ENCODE assay signal across 1 cellular context in the genomic region with DNA sequence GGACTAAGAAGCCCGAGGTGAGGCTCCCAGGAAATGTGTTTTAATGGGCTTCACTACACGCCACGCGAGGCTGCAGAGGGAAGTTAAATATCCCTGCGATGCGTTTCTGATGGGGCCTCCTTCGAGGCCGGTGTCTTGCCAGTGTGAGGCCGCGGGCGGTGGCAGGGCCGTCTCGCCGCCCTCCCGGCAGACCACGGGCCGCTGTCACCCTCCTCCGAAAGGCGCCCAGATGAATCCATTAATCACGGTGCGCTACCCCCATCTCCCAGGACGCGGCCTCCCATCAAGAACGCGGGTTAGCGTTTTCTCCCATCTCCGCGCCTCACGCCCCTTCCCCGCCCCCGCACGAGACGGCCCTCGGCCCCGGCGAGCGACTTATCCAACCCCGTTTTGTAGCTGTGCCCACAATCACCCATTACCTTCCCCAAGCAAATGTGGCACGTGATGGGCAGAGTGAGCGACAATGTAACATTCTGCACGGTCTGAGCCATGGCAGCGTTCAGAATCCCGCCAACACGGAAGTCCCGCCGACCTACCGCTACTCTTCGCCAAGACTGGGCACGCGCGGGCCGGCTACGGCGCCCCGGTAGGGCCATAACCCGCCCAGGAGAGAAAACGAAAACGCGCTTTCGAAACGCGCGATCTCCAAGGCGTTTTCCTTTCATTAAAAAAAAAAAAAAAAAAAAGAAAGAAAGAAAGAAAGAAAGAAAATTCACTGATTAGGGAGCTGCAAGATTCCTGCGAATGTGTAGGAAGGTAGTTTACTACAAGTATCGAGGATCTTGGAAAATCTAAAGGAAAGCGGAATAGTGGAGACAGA.
TF ChIP-seq lines count a peak whose summit lies in the region.

A gene with protein sequence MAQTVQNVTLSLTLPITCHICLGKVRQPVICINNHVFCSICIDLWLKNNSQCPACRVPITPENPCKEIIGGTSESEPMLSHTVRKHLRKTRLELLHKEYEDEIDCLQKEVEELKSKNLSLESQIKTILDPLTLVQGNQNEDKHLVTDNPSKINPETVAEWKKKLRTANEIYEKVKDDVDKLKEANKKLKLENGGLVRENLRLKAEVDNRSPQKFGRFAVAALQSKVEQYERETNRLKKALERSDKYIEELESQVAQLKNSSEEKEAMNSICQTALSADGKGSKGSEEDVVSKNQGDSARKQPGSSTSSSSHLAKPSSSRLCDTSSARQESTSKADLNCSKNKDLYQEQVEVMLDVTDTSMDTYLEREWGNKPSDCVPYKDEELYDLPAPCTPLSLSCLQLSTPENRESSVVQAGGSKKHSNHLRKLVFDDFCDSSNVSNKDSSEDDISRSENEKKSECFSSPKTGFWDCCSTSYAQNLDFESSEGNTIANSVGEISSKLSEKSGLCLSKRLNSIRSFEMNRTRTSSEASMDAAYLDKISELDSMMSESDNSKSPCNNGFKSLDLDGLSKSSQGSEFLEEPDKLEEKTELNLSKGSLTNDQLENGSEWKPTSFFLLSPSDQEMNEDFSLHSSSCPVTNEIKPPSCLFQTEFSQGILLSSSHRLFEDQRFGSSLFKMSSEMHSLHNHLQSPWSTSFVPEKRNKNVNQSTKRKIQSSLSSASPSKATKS (minus strand): TSS at position 526 of the 820 bp plus-strand sequence. CDS start 35 bp downstream, at position 491.

TF ChIP-seq in HepG2, 621 proteins besides CTCF, POLR2A, EP300 and RAD21 (continued from another document and continues in another):
- TF ChIP-seq, protein P1, sequence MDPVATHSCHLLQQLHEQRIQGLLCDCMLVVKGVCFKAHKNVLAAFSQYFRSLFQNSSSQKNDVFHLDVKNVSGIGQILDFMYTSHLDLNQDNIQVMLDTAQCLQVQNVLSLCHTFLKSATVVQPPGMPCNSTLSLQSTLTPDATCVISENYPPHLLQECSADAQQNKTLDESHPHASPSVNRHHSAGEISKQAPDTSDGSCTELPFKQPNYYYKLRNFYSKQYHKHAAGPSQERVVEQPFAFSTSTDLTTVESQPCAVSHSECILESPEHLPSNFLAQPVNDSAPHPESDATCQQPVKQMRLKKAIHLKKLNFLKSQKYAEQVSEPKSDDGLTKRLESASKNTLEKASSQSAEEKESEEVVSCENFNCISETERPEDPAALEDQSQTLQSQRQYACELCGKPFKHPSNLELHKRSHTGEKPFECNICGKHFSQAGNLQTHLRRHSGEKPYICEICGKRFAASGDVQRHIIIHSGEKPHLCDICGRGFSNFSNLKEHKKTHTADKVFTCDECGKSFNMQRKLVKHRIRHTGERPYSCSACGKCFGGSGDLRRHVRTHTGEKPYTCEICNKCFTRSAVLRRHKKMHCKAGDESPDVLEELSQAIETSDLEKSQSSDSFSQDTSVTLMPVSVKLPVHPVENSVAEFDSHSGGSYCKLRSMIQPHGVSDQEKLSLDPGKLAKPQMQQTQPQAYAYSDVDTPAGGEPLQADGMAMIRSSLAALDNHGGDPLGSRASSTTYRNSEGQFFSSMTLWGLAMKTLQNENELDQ (CRISPR knock-in tag; IDR thresholded peaks at IDR 0.05; ENCODE audit: borderline replicate concordance), result no peak
- TF ChIP-seq REXO4 (CRISPR knock-in tag; IDR thresholded peaks at IDR 0.05; ENCODE audit: borderline replicate concordance) (0 out of 2 replicates have a peak, but pooled peaks have one; percentile 43), ZNF232 (CRISPR knock-in tag; IDR thresholded peaks at IDR 0.05; ENCODE audit: borderline replicate concordance) (no peak), GZF1 (CRISPR knock-in tag; IDR thresholded peaks at IDR 0.05) (0 out of 2 replicates have a peak, but pooled peaks have one; percentile 50), TEAD3 (CRISPR knock-in tag; optimal IDR thresholded peaks at IDR 0.05; ENCODE audit: borderline replicate concordance) (peak; percentile 27), ZFP62 (CRISPR knock-in tag; IDR thresholded peaks at IDR 0.05) (no peak), REL (CRISPR knock-in tag; conservative IDR thresholded peaks at IDR 0.05) (no peak), ZNF674 (CRISPR knock-in tag; IDR thresholded peaks at IDR 0.05; ENCODE audit: low read depth) (no peak), CCAR2 (optimal IDR thresholded peaks at IDR 0.05; ENCODE audit: low read depth, low read length) (no peak), KMT2B (CRISPR knock-in tag; IDR thresholded peaks at IDR 0.05) (peak; percentile 96), ZFX (CRISPR knock-in tag; IDR thresholded peaks at IDR 0.05; ENCODE audit: low read depth) (peak; percentile 91), ZNF382 (CRISPR knock-in tag; IDR thresholded peaks at IDR 0.05; ENCODE audit: borderline replicate concordance) (no peak), POGZ (CRISPR knock-in tag; IDR thresholded peaks at IDR 0.05) (peak; percentile 83), NFKBIZ (CRISPR knock-in tag; IDR thresholded peaks at IDR 0.05) (peak; percentile 21; the same call in 1 of the 2 replicates), ZFYVE20 (CRISPR knock-in tag; IDR thresholded peaks at IDR 0.05; ENCODE audit: borderline replicate concordance, low read depth) (no peak), RARG (CRISPR knock-in tag; IDR thresholded peaks at IDR 0.05; ENCODE audit: low read depth) (0 out of 2 replicates have a peak, but pooled peaks have one; percentile 26), TAF15 (IDR thresholded peaks at IDR 0.05; ENCODE audit: low read depth, low read length, poor library complexity, severe bottlenecking) (no peak), TAF1 (CRISPR knock-in tag; IDR thresholded peaks at IDR 0.05) (peak; percentile 86), NCOA2 (CRISPR knock-in tag; IDR thresholded peaks at IDR 0.05) (peak; percentile 39; the same call in 1 of the 2 replicates), NBN (conservative IDR thresholded peaks at IDR 0.05) (no peak)
- TF ChIP-seq, protein P2, sequence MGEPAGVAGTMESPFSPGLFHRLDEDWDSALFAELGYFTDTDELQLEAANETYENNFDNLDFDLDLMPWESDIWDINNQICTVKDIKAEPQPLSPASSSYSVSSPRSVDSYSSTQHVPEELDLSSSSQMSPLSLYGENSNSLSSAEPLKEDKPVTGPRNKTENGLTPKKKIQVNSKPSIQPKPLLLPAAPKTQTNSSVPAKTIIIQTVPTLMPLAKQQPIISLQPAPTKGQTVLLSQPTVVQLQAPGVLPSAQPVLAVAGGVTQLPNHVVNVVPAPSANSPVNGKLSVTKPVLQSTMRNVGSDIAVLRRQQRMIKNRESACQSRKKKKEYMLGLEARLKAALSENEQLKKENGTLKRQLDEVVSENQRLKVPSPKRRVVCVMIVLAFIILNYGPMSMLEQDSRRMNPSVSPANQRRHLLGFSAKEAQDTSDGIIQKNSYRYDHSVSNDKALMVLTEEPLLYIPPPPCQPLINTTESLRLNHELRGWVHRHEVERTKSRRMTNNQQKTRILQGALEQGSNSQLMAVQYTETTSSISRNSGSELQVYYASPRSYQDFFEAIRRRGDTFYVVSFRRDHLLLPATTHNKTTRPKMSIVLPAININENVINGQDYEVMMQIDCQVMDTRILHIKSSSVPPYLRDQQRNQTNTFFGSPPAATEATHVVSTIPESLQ (CRISPR knock-in tag; conservative IDR thresholded peaks at IDR 0.05), result no peak; the same call in 1 of the 2 replicates
- TF ChIP-seq, protein P3, sequence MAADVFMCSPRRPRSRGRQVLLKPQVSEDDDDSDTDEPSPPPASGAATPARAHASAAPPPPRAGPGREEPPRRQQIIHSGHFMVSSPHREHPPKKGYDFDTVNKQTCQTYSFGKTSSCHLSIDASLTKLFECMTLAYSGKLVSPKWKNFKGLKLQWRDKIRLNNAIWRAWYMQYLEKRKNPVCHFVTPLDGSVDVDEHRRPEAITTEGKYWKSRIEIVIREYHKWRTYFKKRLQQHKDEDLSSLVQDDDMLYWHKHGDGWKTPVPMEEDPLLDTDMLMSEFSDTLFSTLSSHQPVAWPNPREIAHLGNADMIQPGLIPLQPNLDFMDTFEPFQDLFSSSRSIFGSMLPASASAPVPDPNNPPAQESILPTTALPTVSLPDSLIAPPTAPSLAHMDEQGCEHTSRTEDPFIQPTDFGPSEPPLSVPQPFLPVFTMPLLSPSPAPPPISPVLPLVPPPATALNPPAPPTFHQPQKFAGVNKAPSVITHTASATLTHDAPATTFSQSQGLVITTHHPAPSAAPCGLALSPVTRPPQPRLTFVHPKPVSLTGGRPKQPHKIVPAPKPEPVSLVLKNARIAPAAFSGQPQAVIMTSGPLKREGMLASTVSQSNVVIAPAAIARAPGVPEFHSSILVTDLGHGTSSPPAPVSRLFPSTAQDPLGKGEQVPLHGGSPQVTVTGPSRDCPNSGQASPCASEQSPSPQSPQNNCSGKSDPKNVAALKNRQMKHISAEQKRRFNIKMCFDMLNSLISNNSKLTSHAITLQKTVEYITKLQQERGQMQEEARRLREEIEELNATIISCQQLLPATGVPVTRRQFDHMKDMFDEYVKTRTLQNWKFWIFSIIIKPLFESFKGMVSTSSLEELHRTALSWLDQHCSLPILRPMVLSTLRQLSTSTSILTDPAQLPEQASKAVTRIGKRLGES (CRISPR knock-in tag; IDR thresholded peaks at IDR 0.05; ENCODE audit: borderline replicate concordance), result no peak
- TF ChIP-seq, protein P4, sequence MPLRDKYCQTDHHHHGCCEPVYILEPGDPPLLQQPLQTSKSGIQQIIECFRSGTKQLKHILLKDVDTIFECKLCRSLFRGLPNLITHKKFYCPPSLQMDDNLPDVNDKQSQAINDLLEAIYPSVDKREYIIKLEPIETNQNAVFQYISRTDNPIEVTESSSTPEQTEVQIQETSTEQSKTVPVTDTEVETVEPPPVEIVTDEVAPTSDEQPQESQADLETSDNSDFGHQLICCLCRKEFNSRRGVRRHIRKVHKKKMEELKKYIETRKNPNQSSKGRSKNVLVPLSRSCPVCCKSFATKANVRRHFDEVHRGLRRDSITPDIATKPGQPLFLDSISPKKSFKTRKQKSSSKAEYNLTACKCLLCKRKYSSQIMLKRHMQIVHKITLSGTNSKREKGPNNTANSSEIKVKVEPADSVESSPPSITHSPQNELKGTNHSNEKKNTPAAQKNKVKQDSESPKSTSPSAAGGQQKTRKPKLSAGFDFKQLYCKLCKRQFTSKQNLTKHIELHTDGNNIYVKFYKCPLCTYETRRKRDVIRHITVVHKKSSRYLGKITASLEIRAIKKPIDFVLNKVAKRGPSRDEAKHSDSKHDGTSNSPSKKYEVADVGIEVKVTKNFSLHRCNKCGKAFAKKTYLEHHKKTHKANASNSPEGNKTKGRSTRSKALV (CRISPR knock-in tag; IDR thresholded peaks at IDR 0.05), result no peak
- TF ChIP-seq, protein P5, sequence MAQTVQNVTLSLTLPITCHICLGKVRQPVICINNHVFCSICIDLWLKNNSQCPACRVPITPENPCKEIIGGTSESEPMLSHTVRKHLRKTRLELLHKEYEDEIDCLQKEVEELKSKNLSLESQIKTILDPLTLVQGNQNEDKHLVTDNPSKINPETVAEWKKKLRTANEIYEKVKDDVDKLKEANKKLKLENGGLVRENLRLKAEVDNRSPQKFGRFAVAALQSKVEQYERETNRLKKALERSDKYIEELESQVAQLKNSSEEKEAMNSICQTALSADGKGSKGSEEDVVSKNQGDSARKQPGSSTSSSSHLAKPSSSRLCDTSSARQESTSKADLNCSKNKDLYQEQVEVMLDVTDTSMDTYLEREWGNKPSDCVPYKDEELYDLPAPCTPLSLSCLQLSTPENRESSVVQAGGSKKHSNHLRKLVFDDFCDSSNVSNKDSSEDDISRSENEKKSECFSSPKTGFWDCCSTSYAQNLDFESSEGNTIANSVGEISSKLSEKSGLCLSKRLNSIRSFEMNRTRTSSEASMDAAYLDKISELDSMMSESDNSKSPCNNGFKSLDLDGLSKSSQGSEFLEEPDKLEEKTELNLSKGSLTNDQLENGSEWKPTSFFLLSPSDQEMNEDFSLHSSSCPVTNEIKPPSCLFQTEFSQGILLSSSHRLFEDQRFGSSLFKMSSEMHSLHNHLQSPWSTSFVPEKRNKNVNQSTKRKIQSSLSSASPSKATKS (CRISPR knock-in tag; IDR thresholded peaks at IDR 0.05), result no peak
- TF ChIP-seq, protein P6, sequence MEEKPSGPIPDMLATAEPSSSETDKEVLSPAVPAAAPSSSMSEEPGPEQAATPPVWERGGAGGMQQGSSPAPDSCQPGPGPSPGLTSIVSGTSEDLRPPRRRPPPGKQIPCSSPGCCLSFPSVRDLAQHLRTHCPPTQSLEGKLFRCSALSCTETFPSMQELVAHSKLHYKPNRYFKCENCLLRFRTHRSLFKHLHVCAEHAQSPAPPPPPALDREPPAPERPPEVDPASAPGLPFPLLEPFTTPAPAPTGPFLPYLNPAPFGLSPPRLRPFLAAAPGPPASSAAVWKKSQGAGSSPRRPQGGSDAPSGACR (CRISPR knock-in tag; IDR thresholded peaks at IDR 0.05), result peak; percentile 74
- TF ChIP-seq, protein P7, sequence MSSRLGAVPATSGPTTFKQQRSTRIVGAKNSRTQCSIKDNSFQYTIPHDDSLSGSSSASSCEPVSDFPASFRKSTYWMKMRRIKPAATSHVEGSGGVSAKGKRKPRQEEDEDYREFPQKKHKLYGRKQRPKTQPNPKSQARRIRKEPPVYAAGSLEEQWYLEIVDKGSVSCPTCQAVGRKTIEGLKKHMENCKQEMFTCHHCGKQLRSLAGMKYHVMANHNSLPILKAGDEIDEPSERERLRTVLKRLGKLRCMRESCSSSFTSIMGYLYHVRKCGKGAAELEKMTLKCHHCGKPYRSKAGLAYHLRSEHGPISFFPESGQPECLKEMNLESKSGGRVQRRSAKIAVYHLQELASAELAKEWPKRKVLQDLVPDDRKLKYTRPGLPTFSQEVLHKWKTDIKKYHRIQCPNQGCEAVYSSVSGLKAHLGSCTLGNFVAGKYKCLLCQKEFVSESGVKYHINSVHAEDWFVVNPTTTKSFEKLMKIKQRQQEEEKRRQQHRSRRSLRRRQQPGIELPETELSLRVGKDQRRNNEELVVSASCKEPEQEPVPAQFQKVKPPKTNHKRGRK (CRISPR knock-in tag; IDR thresholded peaks at IDR 0.05), result peak; percentile 87; the same call in 1 of the 2 replicates
- TF ChIP-seq, protein P8, sequence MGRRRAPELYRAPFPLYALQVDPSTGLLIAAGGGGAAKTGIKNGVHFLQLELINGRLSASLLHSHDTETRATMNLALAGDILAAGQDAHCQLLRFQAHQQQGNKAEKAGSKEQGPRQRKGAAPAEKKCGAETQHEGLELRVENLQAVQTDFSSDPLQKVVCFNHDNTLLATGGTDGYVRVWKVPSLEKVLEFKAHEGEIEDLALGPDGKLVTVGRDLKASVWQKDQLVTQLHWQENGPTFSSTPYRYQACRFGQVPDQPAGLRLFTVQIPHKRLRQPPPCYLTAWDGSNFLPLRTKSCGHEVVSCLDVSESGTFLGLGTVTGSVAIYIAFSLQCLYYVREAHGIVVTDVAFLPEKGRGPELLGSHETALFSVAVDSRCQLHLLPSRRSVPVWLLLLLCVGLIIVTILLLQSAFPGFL (CRISPR knock-in tag; IDR thresholded peaks at IDR 0.05), result no peak
